In the genomic region with DNA sequence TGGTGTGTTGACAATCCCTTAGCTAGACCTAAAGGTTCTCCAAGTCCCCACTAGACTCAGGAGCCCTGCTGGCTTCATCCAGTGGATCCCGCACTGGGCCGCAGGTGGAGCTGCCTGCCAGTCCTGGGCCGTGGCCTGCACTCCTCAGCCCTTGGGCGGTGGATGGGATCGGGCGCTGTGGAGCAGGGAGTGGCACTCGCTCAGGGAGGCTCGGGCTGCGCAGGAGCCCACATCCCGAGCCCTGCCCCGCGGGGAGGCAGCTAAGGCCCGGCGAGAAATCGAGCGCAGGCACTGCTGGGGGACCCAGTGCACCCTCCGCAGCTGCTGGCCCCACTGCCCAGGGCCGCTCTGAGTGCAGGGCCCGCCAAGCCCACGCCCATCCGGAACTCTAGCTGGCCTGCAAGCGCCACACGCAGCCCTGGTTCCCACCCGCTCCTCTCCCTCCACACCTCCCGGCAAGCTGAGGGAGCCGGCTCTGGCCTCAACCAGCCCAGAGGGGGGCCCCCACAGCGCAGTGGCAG, we compare ENCODE assay signal across 27 cellular contexts.
"Had no signal": no experiment of that assay in that cellular context is flagged by ENCODE, and none has a peak within 500 bp of the region (broad histone marks: within the 10 kb centered on the region; RNA-seq: fewer than 3 reads in every experiment).

No MANE protein-coding gene starts in this region.

- H3K27ac Mint-ChIP-seq: effector memory CD8-positive, alpha-beta T cell; endodermal cell had no signal

- H3K4me3 ChIP-seq: colonic mucosa, coronary artery, dorsolateral prefrontal cortex, esophagus muscularis mucosa, esophagus squamous epithelium, gastrocnemius medialis, gastroesophageal sphincter, heart left ventricle had no signal

- H3K27me3 ChIP-seq: colonic mucosa, dorsolateral prefrontal cortex, esophagus muscularis mucosa, esophagus squamous epithelium, foreskin keratinocyte, gastrocnemius medialis, gastroesophageal sphincter, heart left ventricle had no signal

- FAIRE-seq: colon, endometrium, endothelial cell of umbilical vein, frontal cortex had no signal

- H3K4me3 Mint-ChIP-seq: dendritic cell treated with granulocyte-macrophage colony-stimulating factor and Interleukin-4, amounts not matched to agents 40 ng/mL and 50 ng/mL, for 4 days; effector memory CD8-positive, alpha-beta T cell; endodermal cell had no signal

- H3K4me1 Mint-ChIP-seq: endodermal cell had no signal

- ATAC-seq: effector memory CD8-positive, alpha-beta T cell; esophagus mucosa; foreskin keratinocyte; gastrocnemius medialis; gastroesophageal sphincter; heart left ventricle had no signal

- H3K9me3 Mint-ChIP-seq: dendritic cell treated with granulocyte-macrophage colony-stimulating factor and Interleukin-4, amounts not matched to agents 40 ng/mL and 50 ng/mL, for 4 days; effector memory CD8-positive, alpha-beta T cell had no signal

- H3K36me3 ChIP-seq: colonic mucosa, esophagus muscularis mucosa, esophagus squamous epithelium, gastrocnemius medialis, gastroesophageal sphincter, heart left ventricle had no signal

- DNase-seq: colonic mucosa; cortex of kidney; dermis blood vessel endothelial cell; dorsolateral prefrontal cortex; effector CD8-positive, alpha-beta T cell; effector memory CD4-positive, alpha-beta T cell; effector memory CD8-positive, alpha-beta T cell; endodermal cell; erythroblast; esophagus squamous epithelium; foreskin fibroblast; foreskin keratinocyte; foreskin melanocyte; gastrocnemius medialis; glutamatergic neuron; head of caudate nucleus; heart left ventricle had no signal

- H3K4me1 ChIP-seq: colonic mucosa, esophagus squamous epithelium, foreskin keratinocyte, gastrocnemius medialis had no signal

- H3K9me3 ChIP-seq: colonic mucosa, esophagus squamous epithelium, gastrocnemius medialis, gastroesophageal sphincter, heart left ventricle had no signal

- H3K27me3 Mint-ChIP-seq: dendritic cell treated with granulocyte-macrophage colony-stimulating factor and Interleukin-4, amounts not matched to agents 40 ng/mL and 50 ng/mL, for 4 days had no signal

- H3K27ac ChIP-seq: colonic mucosa, coronary artery, dorsolateral prefrontal cortex, epithelial cell of prostate, esophagus muscularis mucosa, esophagus squamous epithelium, foreskin keratinocyte, gastrocnemius medialis, gastroesophageal sphincter, heart left ventricle had no signal
